ENCODE assay signal across 8 cellular contexts in the genomic region with DNA sequence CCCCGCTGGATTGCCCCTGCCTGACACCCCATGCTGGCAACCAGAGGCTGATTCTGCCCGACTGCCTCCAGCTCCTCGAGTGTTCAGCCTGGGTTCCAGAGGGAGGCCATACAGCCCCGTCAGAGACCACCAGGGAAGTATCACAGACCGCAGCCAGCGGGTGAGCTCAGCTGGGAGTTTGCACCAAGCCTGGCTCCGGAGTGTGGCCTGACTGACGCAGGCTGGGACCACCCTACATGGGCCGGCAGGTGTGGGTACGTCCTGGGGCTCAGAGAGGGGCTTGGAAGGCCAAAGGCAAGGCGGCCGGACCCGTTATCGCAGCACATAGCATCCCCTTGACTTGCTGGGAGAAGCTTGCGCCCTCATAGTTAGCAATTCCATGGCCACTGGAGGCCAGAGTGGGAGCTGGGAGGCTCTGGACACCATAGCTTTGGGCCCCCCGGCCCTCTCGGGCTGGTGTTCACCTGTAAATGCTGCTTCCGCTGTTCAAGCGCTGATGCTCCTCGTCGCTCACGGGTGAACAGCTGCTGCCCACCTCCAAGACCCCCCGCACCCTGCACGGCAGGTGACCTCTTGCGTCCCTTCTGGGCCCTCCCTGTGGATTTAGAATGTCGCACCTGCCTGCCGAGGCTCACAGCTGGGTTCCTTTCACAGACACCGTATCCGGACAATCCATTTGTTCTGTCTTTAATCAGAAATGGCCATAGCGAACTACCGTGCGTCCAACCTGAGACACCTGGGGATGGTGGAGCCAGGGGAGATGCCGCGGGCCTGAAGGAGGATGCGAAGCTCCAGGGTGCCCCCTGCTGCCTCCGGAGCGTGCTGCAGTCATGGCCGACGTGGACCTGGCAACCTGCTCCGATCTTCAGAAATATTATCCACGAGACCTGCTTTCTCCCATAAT. TPM values are rescaled to one million over a fixed set of nuclear protein-coding genes. Genes with fewer than 3 reads are reported as not detected.
DNase-seq lines count a peak whose midpoint lies in the region; ATAC-seq and TF ChIP-seq lines count a peak whose summit lies in the region.

No MANE protein-coding gene starts in this region.

- H3K27ac ChIP-seq in GM23248: no peak overlapping the region

- TF ChIP-seq CTCF in omental fat pad (IDR thresholded peaks at IDR 0.05): no peak

- DNase-seq in C1 segment of cervical spinal cord (lab: John Stamatoyannopoulos, UW): peak in 8 of 14 donors; percentile 5 to 49 (median 22)
- DNase-seq in GM23248: peak; percentile 73
- peak; percentile 77 for DNase-seq in NCI-H2029 (lab: John Stamatoyannopoulos, UW)
- DNase-seq in T-helper 9 cell: peak; percentile 57
- DNase-seq in astrocyte of the hippocampus (ENCODE audit: low read depth, low spot score): peak; percentile 82
- peak; percentile 43 for DNase-seq in iris pigment epithelial cell (ENCODE audit: low read depth)
- peak; percentile 75 for DNase-seq in stimulated activated CD4-positive, alpha-beta T cell treated with anti-CD3 and anti-CD28 coated beads, Interleukin-4, amount 100 ng/mL, for 1 hour
- no peak for DNase-seq in omental fat pad (ENCODE audit: low spot score)

- H3K4me2 ChIP-seq in GM23248 (ENCODE audit: unreplicated experiment): no peak overlapping the region

- no peaks in the 10 kb centered on the region for H4K20me1 ChIP-seq in GM23248 (ENCODE audit: insufficient read depth)

- no peaks in the 10 kb centered on the region for H3K79me2 ChIP-seq in GM23248 (ENCODE audit: insufficient read depth)

- H3K4me1 ChIP-seq in GM23248 (ENCODE audit: insufficient read depth): peaks cover 10% of the 10 kb centered on the region; the same call in 1 of the 2 replicates

- in situ Hi-C loops in GM23248 (cut with MboI): no loop called here

- H3K9me2 ChIP-seq in GM23248 (ENCODE audit: insufficient read depth): no peaks in the 10 kb centered on the region

- H3K9me3 ChIP-seq in GM23248 (ENCODE audit: low read depth): no peaks in the 10 kb centered on the region

- no peaks in the 10 kb centered on the region for H3K27me3 ChIP-seq in GM23248 (replicated peaks; ENCODE audit: insufficient read depth)

- no peak overlapping the region for H2AFZ ChIP-seq in GM23248

- no peak for ATAC-seq in omental fat pad (ENCODE audit: low FRiP score)

- H3F3A ChIP-seq in GM23248 (ENCODE audit: insufficient read depth): no peaks in the 10 kb centered on the region

- H3K9ac ChIP-seq in GM23248: no peak overlapping the region

- WGBS in GM23248 (ENCODE audit: low coverage in 1 of 2, low lambda C conversion rate in 2 of 2, missing lambda C conversion rate in 2 of 2), 2 experiments: 43 to 47% methylated on average over 40 to 41 of the region's 41 CpGs

- no peak overlapping the region for H3K4me3 ChIP-seq in GM23248

- no peaks in the 10 kb centered on the region for H3K36me3 ChIP-seq in GM23248 (ENCODE audit: low read depth)

RNA-seq across cellular contexts. Expression of a gene that starts 31.2 kb away (rescaled TPM):
- 34.9 and 46.4 TPM in 2 replicates for total RNA-seq in GM23248 (2014; rRNA removed; shearing (Covaris generic))
- 46.8 and 53.6 TPM in 2 replicates for polyA plus RNA-seq in GM23248 (2016; fragmentation: Nextera tagmentation; extraction: Ambion mirVana)
- total RNA-seq in omental fat pad: 10 to 100 TPM; 32.5 to 68.7 (median 59.0) TPM
